Comparison of ENCODE assay signal across 13 cellular contexts in genomic region chr1:227736814-227737432, GRCh38. TPM values are rescaled to one million over a fixed set of nuclear protein-coding genes. Genes with fewer than 3 reads are reported as not detected.
DNase-seq lines count a peak whose midpoint lies in the region; ATAC-seq and TF ChIP-seq lines count a peak whose summit lies in the region.
"Had no signal": no experiment of that assay in that cellular context is flagged by ENCODE, and none has a peak within 500 bp of the region (broad histone marks: within the 10 kb centered on the region; RNA-seq: fewer than 3 reads in every experiment).

No MANE protein-coding gene starts in this region.

- no peak overlapping the region for H3K4me3 ChIP-seq in CD4-positive, CD25-positive, alpha-beta regulatory T cell (ENCODE audit: low read depth, low read length)

- intact Hi-C loops in Calu3 (cut with micrococcal nuclease; ENCODE audit: unreplicated experiment) = no loop called here
- intact Hi-C loops in activated CD4-positive, alpha-beta memory T cell treated with anti-CD3 and anti-CD28 coated beads for 36 hours (cut with micrococcal nuclease) = loop anchor here (10.0 kb wide), 1 partner anchor 428 kb away; the partner anchor contains the start of gene IBA57

- POLR2A ChIA-PET in activated CD4-positive, alpha-beta memory T cell treated with anti-CD3 and anti-CD28 coated beads for 36 hours (lab: Charles Lee) = no interaction called here

- H3K4me3 Mint-ChIP-seq in CD4-positive, CD25-positive, alpha-beta regulatory T cell = peak overlapping the region; percentile 69 to 83 (median 74)
- H3K4me3 Mint-ChIP-seq in Calu3 (ENCODE audit: low read depth, unreplicated experiment) = peak overlapping the region; percentile 83
- H3K4me3 Mint-ChIP-seq in activated CD4-positive, alpha-beta memory T cell treated with anti-CD3 and anti-CD28 coated beads for 36 hours = peak overlapping the region; percentile 26
- H3K4me3 Mint-ChIP-seq in mesothelial cell of epicardium = peak overlapping the region; percentile 87

- TF ChIP-seq CTCF in Calu3 (IDR thresholded peaks at IDR 0.05; ENCODE audit: unreplicated experiment) (no peak), mesothelial cell of epicardium (IDR thresholded peaks at IDR 0.05; ENCODE audit: unreplicated experiment) (no peak)

- peak overlapping the region; percentile 50 to 82 (median 51) for H3K27ac Mint-ChIP-seq in CD4-positive, CD25-positive, alpha-beta regulatory T cell
- no peak overlapping the region for H3K27ac Mint-ChIP-seq in Calu3 (ENCODE audit: unreplicated experiment)
- no peak overlapping the region for H3K27ac Mint-ChIP-seq in activated CD4-positive, alpha-beta memory T cell treated with anti-CD3 and anti-CD28 coated beads for 36 hours
- peak overlapping the region; percentile 76 for H3K27ac Mint-ChIP-seq in mesothelial cell of epicardium

- peaks cover 28% of the 10 kb centered on the region for H3K4me1 ChIP-seq in CD4-positive, CD25-positive, alpha-beta regulatory T cell (ENCODE audit: control insufficient read depth, insufficient read depth, low read length, poor library complexity, severe bottlenecking)

- no peaks in the 10 kb centered on the region for H3K36me3 ChIP-seq in CD4-positive, CD25-positive, alpha-beta regulatory T cell (ENCODE audit: control insufficient read depth, insufficient read depth, low read length)

- BruUV-seq in Calu3 (replicated peaks; lab: Mats Ljungman, UMichigan) = TSS peak; percentile 6

- no peaks in the 10 kb centered on the region for H3K9me3 Mint-ChIP-seq in CD4-positive, CD25-positive, alpha-beta regulatory T cell
- H3K9me3 Mint-ChIP-seq in Calu3 (ENCODE audit: low read depth, unreplicated experiment) (no peaks in the 10 kb centered on the region), mesothelial cell of epicardium (no peaks in the 10 kb centered on the region)
- no peaks in the 10 kb centered on the region for H3K9me3 Mint-ChIP-seq in activated CD4-positive, alpha-beta memory T cell treated with anti-CD3 and anti-CD28 coated beads for 36 hours

- no peaks in the 10 kb centered on the region for H3K36me3 Mint-ChIP-seq in CD4-positive, CD25-positive, alpha-beta regulatory T cell
- H3K36me3 Mint-ChIP-seq in Calu3 (ENCODE audit: insufficient read depth, unreplicated experiment) = peaks cover 51% of the 10 kb centered on the region
- H3K36me3 Mint-ChIP-seq in activated CD4-positive, alpha-beta memory T cell treated with anti-CD3 and anti-CD28 coated beads for 36 hours = peaks cover 11% of the 10 kb centered on the region
- H3K36me3 Mint-ChIP-seq in mesothelial cell of epicardium = peaks cover 4% of the 10 kb centered on the region

- CTCF ChIA-PET in Calu3 (lab: Charles Lee) = no interaction called here
- CTCF ChIA-PET in activated CD4-positive, alpha-beta memory T cell treated with anti-CD3 and anti-CD28 coated beads for 36 hours (lab: Charles Lee) = no interaction called here

- H3K9me3 ChIP-seq in CD4-positive, CD25-positive, alpha-beta regulatory T cell (ENCODE audit: control insufficient read depth in 2 of 2, low read length in 2 of 2) = no peaks in the 10 kb centered on the region
- H3K9me3 ChIP-seq: Peyer's patch had no signal

- no peak overlapping the region for H3K27ac ChIP-seq in CD4-positive, CD25-positive, alpha-beta regulatory T cell (ENCODE audit: insufficient read depth, low read length, poor library complexity, severe bottlenecking)
- H3K27ac ChIP-seq: epithelial cell of prostate, Peyer's patch had no signal

- peaks cover 0 to 73% (median 34%) of the 10 kb centered on the region in 4 donors for H3K4me1 Mint-ChIP-seq in CD4-positive, CD25-positive, alpha-beta regulatory T cell
- H3K4me1 Mint-ChIP-seq in Calu3 (ENCODE audit: low read depth, unreplicated experiment) = peaks cover 8% of the 10 kb centered on the region
- H3K4me1 Mint-ChIP-seq in activated CD4-positive, alpha-beta memory T cell treated with anti-CD3 and anti-CD28 coated beads for 36 hours (ENCODE audit: low read depth) = peaks cover 48% of the 10 kb centered on the region
- peaks cover 22% of the 10 kb centered on the region for H3K4me1 Mint-ChIP-seq in mesothelial cell of epicardium

- no peaks in the 10 kb centered on the region for H3K27me3 ChIP-seq in CD4-positive, CD25-positive, alpha-beta regulatory T cell (ENCODE audit: control insufficient read depth, insufficient read depth, low read length)
- H3K27me3 ChIP-seq: Peyer's patch had no signal

- ATAC-seq in CD4-positive, CD25-positive, alpha-beta regulatory T cell (ENCODE audit: low read depth in 2 of 2) = no peak
- ATAC-seq: left lobe of liver had no signal

- DNase-seq in CD4-positive, CD25-positive, alpha-beta regulatory T cell = no peak
- DNase-seq in Calu3 (no peak), mesothelial cell of epicardium (ENCODE audit: low spot score in 2 of 2, unreplicated experiment in 2 of 2) (no peak), NCI-H1105 (lab: John Stamatoyannopoulos, UW) (no peak), glomerular visceral epithelial cell (ENCODE audit: extremely low spot score) (no peak), NCI-H510A (lab: John Stamatoyannopoulos, UW) (no peak)
- no peak for DNase-seq in activated CD4-positive, alpha-beta memory T cell treated with anti-CD3 and anti-CD28 coated beads for 36 hours
- DNase-seq: caudate nucleus, NCI-H2171 treated with DMSO at 0.1 percent for 48 hours, Peyer's patch, trophoblast cell had no signal

- no peaks in the 10 kb centered on the region for H3K27me3 Mint-ChIP-seq in CD4-positive, CD25-positive, alpha-beta regulatory T cell
- H3K27me3 Mint-ChIP-seq in Calu3 (ENCODE audit: unreplicated experiment) (no peaks in the 10 kb centered on the region), mesothelial cell of epicardium (ENCODE audit: low read depth) (no peaks in the 10 kb centered on the region)
- H3K27me3 Mint-ChIP-seq in activated CD4-positive, alpha-beta memory T cell treated with anti-CD3 and anti-CD28 coated beads for 36 hours = no peaks in the 10 kb centered on the region

RNA-seq across cellular contexts. Expression of gene SNAP47, which starts 1.7 kb away (rescaled TPM):
- total RNA-seq in CD4-positive, CD25-positive, alpha-beta regulatory T cell = 26.3 TPM
- 10 to 100 TPM; 47.0 to 60.1 (median 52.0) TPM for polyA plus RNA-seq in CD4-positive, CD25-positive, alpha-beta regulatory T cell
- total RNA-seq in Calu3 (2022) = 39.4 and 39.9 TPM in 2 replicates
- total RNA-seq in activated CD4-positive, alpha-beta memory T cell treated with anti-CD3 and anti-CD28 coated beads for 36 hours = 10 to 100 TPM; 30.9 to 32.5 TPM
- total RNA-seq in mesothelial cell of epicardium = 41.6 to 42.6 TPM (median 41.8 TPM) in 3 replicates

RNA-seq across cellular contexts. Expression of gene JMJD4, which starts 1.8 kb away (rescaled TPM):
- total RNA-seq in CD4-positive, CD25-positive, alpha-beta regulatory T cell = 9.7 TPM
- 10 to 100 TPM; 22.3 to 28.9 (median 26.8) TPM for polyA plus RNA-seq in CD4-positive, CD25-positive, alpha-beta regulatory T cell
- 37.8 and 40.0 TPM in 2 replicates for total RNA-seq in Calu3 (2022)
- 10 to 100 TPM; 15.2 to 16.1 TPM for total RNA-seq in activated CD4-positive, alpha-beta memory T cell treated with anti-CD3 and anti-CD28 coated beads for 36 hours
- 20.6 to 26.4 TPM (median 20.8 TPM) in 3 replicates for total RNA-seq in mesothelial cell of epicardium

Comparison
In these comparisons a context has a peak if more than half of its experiments do, and no peak if none do; other contexts are left out.
1. H3K27ac Mint-ChIP-seq: peak in CD4-positive, CD25-positive, alpha-beta regulatory T cell (3 of 3) and mesothelial cell of epicardium (single experiment); none in Calu3 (single experiment) and activated CD4-positive, alpha-beta memory T cell treated with anti-CD3 and anti-CD28 coated beads for 36 hours (single experiment).
2. H3K4me3 Mint-ChIP-seq: peak in every context shown above with its lines; median percentile 87 in mesothelial cell of epicardium; 83 in Calu3; 74 in CD4-positive, CD25-positive, alpha-beta regulatory T cell; 26 in activated CD4-positive, alpha-beta memory T cell treated with anti-CD3 and anti-CD28 coated beads for 36 hours.